ENCODE assay signal across 14 cellular contexts in genomic region chr2:105393373-105394055, GRCh38. TPM values are rescaled to one million over a fixed set of nuclear protein-coding genes. Genes with fewer than 3 reads are reported as not detected.
A peak's percentile ranks its signal among the peaks of the same experiment; 100 is the strongest.
DNase-seq lines count a peak whose midpoint lies in the region; ATAC-seq and TF ChIP-seq lines count a peak whose summit lies in the region.
"Had no signal": no experiment of that assay in that cellular context is flagged by ENCODE, and none has a peak within 500 bp of the region (broad histone marks: within the 10 kb centered on the region; RNA-seq: fewer than 3 reads in every experiment).

No MANE protein-coding gene starts in this region.

- POLR2A ChIA-PET in PC-3 (lab: Charles Lee; ENCODE audit: unreplicated experiment): no interaction called here

- H2AFZ ChIP-seq in PC-3 (ENCODE audit: low read length): no peak overlapping the region

- H3K79me2 ChIP-seq in PC-3 (ENCODE audit: low read length): peaks cover 95% of the 10 kb centered on the region

- H3K9ac ChIP-seq in PC-3 (ENCODE audit: low read length) (no peak overlapping the region), stomach smooth muscle (ENCODE audit: low read length in 2 of 2) (no peak overlapping the region)

- BruUV-seq in PC-3 (replicated peaks; lab: Mats Ljungman, UMichigan): no TSS peak

- H4K20me1 ChIP-seq in PC-3 (ENCODE audit: low read length): peaks cover 24% of the 10 kb centered on the region; the same call in 1 of the 2 replicates

- peak overlapping the region; percentile 79; the same call in 1 of the 2 replicates for H3K4me2 ChIP-seq in PC-3 (ENCODE audit: low read length)

- H3K9me2 ChIP-seq in PC-3 (replicated peaks; ENCODE audit: low read length): no peaks in the 10 kb centered on the region

- intact Hi-C loops in PC-3 (cut with micrococcal nuclease): no loop called here

- no peaks in the 10 kb centered on the region for H3K27me3 ChIP-seq in PC-3 (ENCODE audit: low read length)
- no peaks in the 10 kb centered on the region for H3K27me3 ChIP-seq in right atrium auricular region
- H3K27me3 ChIP-seq in stomach smooth muscle (ENCODE audit: control insufficient read depth in 1 of 2, insufficient read depth in 2 of 2, low read length in 2 of 2): peaks cover 0 to 2% of the 10 kb centered on the region in 2 donors

- peaks cover 4% of the 10 kb centered on the region for H3F3A ChIP-seq in PC-3 (ENCODE audit: low read length, unreplicated experiment)

- CTCF ChIA-PET in PC-3 (lab: Charles Lee): no interaction called here

- DNase-seq in PC-3: no peak
- peak; percentile 69 for DNase-seq in coronary artery (ENCODE audit: low spot score)
- DNase-seq in right atrium auricular region (ENCODE audit: low spot score): peak; percentile 66
- DNase-seq in stimulated activated CD8-positive, alpha-beta memory T cell treated with anti-CD3 and anti-CD28 coated beads, Interleukin-4, amount 100 ng/mL, for 48 hours: no peak
- no peak for DNase-seq in cerebellar nuclear complex (lab: John Stamatoyannopoulos, UW)
- DNase-seq in superior temporal gyrus (ENCODE audit: extremely low spot score): no peak
- DNase-seq: activated CD4-positive, alpha-beta T cell treated with anti-CD3 and anti-CD28 coated beads, Interleukin-2, amount 50 U/mL, for 4 hours; CD4-positive, alpha-beta memory T cell; NCI-H1092; stimulated activated CD4-positive, alpha-beta T cell treated with anti-CD3 and anti-CD28 coated beads, Interleukin-4, amount 100 ng/mL, for 4 hours; stimulated activated naive CD8-positive, alpha-beta T cell treated with anti-CD3 and anti-CD28 coated beads, Interleukin-15, Interleukin-2, amounts not matched to agents 100 U/mL and 50 U/mL, for 24 hours; T-helper 1 cell had no signal

- H3K4me3 ChIP-seq in PC-3 (ENCODE audit: low read length) (no peak overlapping the region), coronary artery (no peak overlapping the region), right atrium auricular region (no peak overlapping the region), stomach smooth muscle (ENCODE audit: low read length in 2 of 2) (no peak overlapping the region)
- H3K4me3 ChIP-seq: mucosa of descending colon had no signal

- H3K9me3 ChIP-seq in PC-3 (ENCODE audit: low read length): no peaks in the 10 kb centered on the region
- H3K9me3 ChIP-seq in right atrium auricular region: no peaks in the 10 kb centered on the region
- H3K9me3 ChIP-seq in stomach smooth muscle (ENCODE audit: control insufficient read depth in 2 of 2, low read length in 2 of 2): no peaks in the 10 kb centered on the region
- H3K9me3 ChIP-seq: mucosa of descending colon had no signal

- no peak for ATAC-seq in PC-3
- ATAC-seq: mucosa of descending colon; stimulated activated naive CD8-positive, alpha-beta T cell treated with anti-CD3 and anti-CD28 coated beads, Interleukin-15, Interleukin-2, amounts not matched to agents 100 U/mL and 50 U/mL, for 24 hours had no signal

- peaks cover 75% of the 10 kb centered on the region for H3K4me1 ChIP-seq in PC-3 (ENCODE audit: insufficient read depth, low read length)
- peaks cover 0 to 38% of the 10 kb centered on the region in 2 donors for H3K4me1 ChIP-seq in right atrium auricular region
- peaks cover 56% of the 10 kb centered on the region for H3K4me1 ChIP-seq in stomach smooth muscle (ENCODE audit: control insufficient read depth, insufficient read depth, low read length)

- H3K36me3 ChIP-seq in PC-3 (ENCODE audit: low read depth, low read length) (peaks cover 52% of the 10 kb centered on the region), right atrium auricular region (no peaks in the 10 kb centered on the region), stomach smooth muscle (ENCODE audit: control insufficient read depth in 2 of 2, insufficient read depth in 2 of 2, low read length in 2 of 2) (peaks cover 4 to 5% of the 10 kb centered on the region in 2 donors)

- no peak for TF ChIP-seq CTCF in PC-3 (conservative IDR thresholded peaks at IDR 0.05; ENCODE audit: low read depth, low read length)
- no peak for TF ChIP-seq CTCF in coronary artery (IDR thresholded peaks at IDR 0.05)
- no peak for TF ChIP-seq CTCF in right atrium auricular region (IDR thresholded peaks at IDR 0.05)

- H3K27ac ChIP-seq in PC-3 (ENCODE audit: low read length): no peak overlapping the region
- peak overlapping the region in 1 of 2 donors; percentile 12 for H3K27ac ChIP-seq in coronary artery
- peak overlapping the region; percentile 4 to 26 for H3K27ac ChIP-seq in right atrium auricular region
- peak overlapping the region; percentile 37 for H3K27ac ChIP-seq in stomach smooth muscle (ENCODE audit: low read length)

RNA-seq across cellular contexts. Expression of gene FHL2, which starts 5.3 kb away (rescaled TPM):
- total RNA-seq in PC-3 (2014; rRNA removed) (118 and 125 TPM in 2 replicates), right atrium auricular region (100 to 1,000 TPM; 141 to 356 TPM)

RNA-seq across cellular contexts. Expression of gene C2orf49, which starts 56.2 kb away (rescaled TPM):
- 7.2 and 11.6 TPM in 2 replicates for total RNA-seq in PC-3 (2014; rRNA removed)
- total RNA-seq in right atrium auricular region: 10 to 100 TPM; 15.5 to 18.0 TPM

Comparison
In these comparisons a context has a peak if more than half of its experiments do, and no peak if none do; other contexts are left out.
1. DNase-seq: peak in coronary artery (single experiment) and right atrium auricular region (single experiment); none in PC-3 (single experiment), stimulated activated CD8-positive, alpha-beta memory T cell treated with anti-CD3 and anti-CD28 coated beads, Interleukin-4, amount 100 ng/mL, for 48 hours (single experiment), cerebellar nuclear complex (0 of 2) and superior temporal gyrus (single experiment).